Comparison of ENCODE assay signal across 11 cellular contexts in the genomic region with DNA sequence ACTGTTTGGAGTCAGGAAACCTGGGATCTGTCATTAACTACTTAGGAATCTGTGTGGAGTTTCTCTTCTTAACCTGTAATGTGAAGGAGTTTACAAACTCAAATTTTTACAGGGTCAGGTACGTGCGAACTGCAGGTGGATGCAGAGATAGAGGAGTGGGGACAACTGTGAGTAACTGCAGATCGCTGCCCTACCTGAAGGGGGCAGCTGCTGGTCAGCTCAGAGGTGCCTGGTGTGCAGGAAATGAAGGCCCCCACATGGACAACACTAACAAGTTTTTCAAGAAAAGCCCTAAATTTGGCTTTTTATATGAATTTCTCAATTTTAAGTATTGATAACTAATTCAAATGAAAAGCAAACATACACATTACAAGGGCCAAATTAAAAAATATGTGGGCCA.
DNase-seq lines count a peak whose midpoint lies in the region; ATAC-seq and TF ChIP-seq lines count a peak whose summit lies in the region.
"Had no signal": no experiment of that assay in that cellular context is flagged by ENCODE, and none has a peak within 500 bp of the region (broad histone marks: within the 10 kb centered on the region; RNA-seq: fewer than 3 reads in every experiment).

No MANE protein-coding gene starts in this region.

- WGBS in psoas muscle, 3 donors, result 72 to 80% (median 79%) methylated on average over 3 of the region's 3 CpGs
- 73 to 81% (median 80%) methylated on average over 3 of the region's 3 CpGs for WGBS in ovary, 3 donors

- no peaks in the 10 kb centered on the region for H3K27me3 Mint-ChIP-seq in chondrocyte (ENCODE audit: low read depth)
- H3K27me3 Mint-ChIP-seq: CD4-positive, CD25-positive, alpha-beta regulatory T cell had no signal

- intact Hi-C loops in psoas muscle (cut with DNase I) (no loop called here), ovary (cut with DNase I) (no loop called here)

- H3K4me1 ChIP-seq in psoas muscle (no peaks in the 10 kb centered on the region), ovary (ENCODE audit: insufficient read depth) (no peaks in the 10 kb centered on the region)
- H3K4me1 ChIP-seq: SJSA1 had no signal

- H3K9me3 ChIP-seq in psoas muscle, result no peaks in the 10 kb centered on the region
- H3K9me3 ChIP-seq in ovary, result no peaks in the 10 kb centered on the region
- H3K9me3 ChIP-seq: SJSA1 had no signal

- H3K27me3 ChIP-seq in psoas muscle (ENCODE audit: insufficient read depth in 3 of 3, low read length in 2 of 3) (no peaks in the 10 kb centered on the region), ovary (no peaks in the 10 kb centered on the region)
- H3K27me3 ChIP-seq: SJSA1 had no signal

- H3K36me3 ChIP-seq in psoas muscle (ENCODE audit: insufficient read depth in 1 of 2, low read depth in 1 of 2), result no peaks in the 10 kb centered on the region
- H3K36me3 ChIP-seq in ovary, result no peaks in the 10 kb centered on the region
- H3K36me3 ChIP-seq: SJSA1 had no signal

- peaks cover 26% of the 10 kb centered on the region for H3K4me1 Mint-ChIP-seq in chondrocyte (ENCODE audit: low read depth)
- H3K4me1 Mint-ChIP-seq: CD4-positive, CD25-positive, alpha-beta regulatory T cell had no signal

- peaks cover 3% of the 10 kb centered on the region for H3K9me3 Mint-ChIP-seq in chondrocyte (ENCODE audit: low read depth)

- H3K27ac ChIP-seq in psoas muscle (no peak overlapping the region), ovary (no peak overlapping the region)
- H3K27ac ChIP-seq: SJSA1 had no signal

- ATAC-seq in HG03520 (IDR thresholded peaks at IDR 0.05; ENCODE audit: unreplicated experiment) (peak; percentile 61), HG02840 (IDR thresholded peaks at IDR 0.05; ENCODE audit: low FRiP score, unreplicated experiment) (no peak), psoas muscle (no peak)

- H3K4me3 Mint-ChIP-seq in chondrocyte (ENCODE audit: unreplicated experiment), result no peak overlapping the region
- H3K4me3 Mint-ChIP-seq: CD4-positive, CD25-positive, alpha-beta regulatory T cell had no signal

- peak; percentile 57 for TF ChIP-seq CTCF in chondrocyte (IDR thresholded peaks at IDR 0.05)
- no peak for TF ChIP-seq CTCF in psoas muscle (IDR thresholded peaks at IDR 0.05)
- no peak for TF ChIP-seq CTCF in ovary (IDR thresholded peaks at IDR 0.05)

- H3K4me3 ChIP-seq in psoas muscle (no peak overlapping the region), ovary (no peak overlapping the region)
- H3K4me3 ChIP-seq: SJSA1 had no signal

- TF ChIP-seq POLR2A in ovary (IDR thresholded peaks at IDR 0.05), result no peak

- no peak overlapping the region for H3K27ac Mint-ChIP-seq in chondrocyte (ENCODE audit: unreplicated experiment)
- H3K27ac Mint-ChIP-seq: CD4-positive, CD25-positive, alpha-beta regulatory T cell had no signal

- DNase-seq in stimulated activated CD4-positive, alpha-beta T cell treated with anti-CD3 and anti-CD28 coated beads, Interleukin-15, amount 100 ng/mL, for 24 hours, result peak; percentile 4
- no peak for DNase-seq in stimulated activated CD4-positive, alpha-beta T cell treated with anti-CD3 and anti-CD28 coated beads, Interleukin-4, amount 100 ng/mL, for 24 hours
- DNase-seq in chondrocyte (ENCODE audit: low spot score) (no peak), NOMO-1 (lab: John Stamatoyannopoulos, UW; ENCODE audit: unreplicated experiment in 2 of 2) (no peak), psoas muscle (no peak), ovary (no peak)
- DNase-seq: CD4-positive, CD25-positive, alpha-beta regulatory T cell; NCI-H1436 had no signal

- no peaks in the 10 kb centered on the region for H3K36me3 Mint-ChIP-seq in chondrocyte (ENCODE audit: low read depth)
- H3K36me3 Mint-ChIP-seq: CD4-positive, CD25-positive, alpha-beta regulatory T cell had no signal

- TF ChIP-seq EP300 in ovary (IDR thresholded peaks at IDR 0.05), result no peak
